Comparison of ENCODE assay signal across 14 cellular contexts in the genomic region with DNA sequence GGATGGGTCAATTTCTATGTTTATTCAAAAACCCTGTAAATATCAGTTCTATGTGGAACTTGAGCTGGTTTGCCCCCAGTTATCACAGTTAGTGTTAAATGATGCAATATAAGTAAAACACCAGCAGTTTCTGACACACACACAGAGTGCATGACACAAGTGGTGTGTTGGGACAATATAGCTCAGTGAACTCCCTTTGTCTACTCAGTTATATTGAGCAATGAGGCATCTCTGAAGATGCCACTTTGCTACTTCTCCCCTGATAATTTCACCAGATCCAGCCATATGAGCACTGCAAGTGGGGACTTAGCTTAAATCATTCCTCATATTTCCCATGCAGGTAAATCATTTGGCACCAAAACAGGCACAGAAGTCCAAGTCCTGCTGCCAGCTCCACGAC. TPM values are rescaled to one million over a fixed set of nuclear protein-coding genes. Genes with fewer than 3 reads are reported as not detected.
"Had no signal": no experiment of that assay in that cellular context is flagged by ENCODE, and none has a peak within 500 bp of the region (broad histone marks: within the 10 kb centered on the region; RNA-seq: fewer than 3 reads in every experiment).

No MANE protein-coding gene starts in this region.

RNA-seq across cellular contexts. Expression of a gene that starts 33.0 kb away (rescaled TPM):
- total RNA-seq: stomach, subcutaneous adipose tissue, temporal lobe, testis, thoracic aorta, thyroid gland, tibial nerve, transverse colon, upper lobe of left lung, upper lobe of right lung, ureter, urinary bladder, uterus, vagina had no signal
- polyA plus RNA-seq: stomach, urinary bladder had no signal
